ENCODE assay signal across 8 cellular contexts in genomic region chr6:7136859-7137334, GRCh38. TPM values are rescaled to one million over a fixed set of nuclear protein-coding genes. Genes with fewer than 3 reads are reported as not detected.
DNase-seq lines count a peak whose midpoint lies in the region; ATAC-seq and TF ChIP-seq lines count a peak whose summit lies in the region.

No MANE protein-coding gene starts in this region.

- peaks cover 86% of the 10 kb centered on the region for H3K79me2 ChIP-seq in ACC112 (ENCODE audit: control insufficient read depth, insufficient read depth, low read length, unreplicated experiment)
- peaks cover 91% of the 10 kb centered on the region for H3K79me2 ChIP-seq in osteoblast (ENCODE audit: insufficient read depth, low read length)

- intact Hi-C loops in adrenal gland (cut with DNase I) = no loop called here

- 62 to 84% (median 70%) methylated on average over 7 to 8 of the region's 8 CpGs for WGBS in adrenal gland, 4 donors

- peak overlapping the region; percentile 73 for H3K4me2 ChIP-seq in osteoblast (ENCODE audit: insufficient read depth, low read length)

- peak; percentile 48 for ATAC-seq in HG03342 (IDR thresholded peaks at IDR 0.05; ENCODE audit: unreplicated experiment)

- H3K27me3 ChIP-seq in ACC112 (ENCODE audit: insufficient read depth, low read length) (no peaks in the 10 kb centered on the region), adrenal gland (no peaks in the 10 kb centered on the region), osteoblast (ENCODE audit: insufficient read depth, low read length) (no peaks in the 10 kb centered on the region)

- H4K20me1 ChIP-seq in osteoblast (ENCODE audit: insufficient read depth, low read length) = peaks cover 33% of the 10 kb centered on the region

- peak in 1 of 7 donors; percentile 16 for DNase-seq in adrenal gland
- no peak for DNase-seq in osteoblast (ENCODE audit: insufficient read length, low spot score, missing footprints)
- DNase-seq in stimulated activated CD4-positive, alpha-beta T cell treated with anti-CD3 and anti-CD28 coated beads, Interleukin-1b, Interleukin-23, amount 100 ng/mL, for 48 hours = no peak
- no peak for DNase-seq in stimulated activated CD4-positive, alpha-beta T cell treated with anti-CD3 and anti-CD28 coated beads, Interleukin-12 subunit alpha, Interleukin-12 subunit beta, amount 100 ng/mL, for 4 hours
- no peak for DNase-seq in NCI-H1048 (lab: John Stamatoyannopoulos, UW)

- no peaks in the 10 kb centered on the region for H3K36me3 ChIP-seq in ACC112 (ENCODE audit: insufficient read depth, low read length)
- no peaks in the 10 kb centered on the region for H3K36me3 ChIP-seq in adrenal gland (replicated peaks in 1 of 2)
- no peaks in the 10 kb centered on the region for H3K36me3 ChIP-seq in osteoblast (ENCODE audit: insufficient read depth, low read length)

- TF ChIP-seq POLR2A in GM19193 (IDR thresholded peaks at IDR 0.05; ENCODE audit: extremely low read depth, insufficient read depth, insufficient read length) (peak; percentile 4), adrenal gland (IDR thresholded peaks at IDR 0.05) (no peak)

- peak overlapping the region; percentile 59; the same call in 1 of the 2 replicates for H3K4me3 ChIP-seq in ACC112 (ENCODE audit: low read depth, low read length)
- no peak overlapping the region for H3K4me3 ChIP-seq in adrenal gland
- no peak overlapping the region for H3K4me3 ChIP-seq in osteoblast (ENCODE audit: insufficient read depth, low read length)

- H2AFZ ChIP-seq in ACC112 (ENCODE audit: low read length, unreplicated experiment) (peak overlapping the region; percentile 40), osteoblast (ENCODE audit: low read length) (no peak overlapping the region)

- TF ChIP-seq CTCF in adrenal gland (IDR thresholded peaks at IDR 0.05) (no peak), osteoblast (IDR thresholded peaks at IDR 0.05; ENCODE audit: extremely low read depth, low read depth, low read length) (no peak)

- no peaks in the 10 kb centered on the region for H3K9me3 ChIP-seq in adrenal gland (replicated peaks in 1 of 3)
- H3K9me3 ChIP-seq in osteoblast (ENCODE audit: low read depth, low read length) = no peaks in the 10 kb centered on the region

- H3K4me1 ChIP-seq in ACC112 (ENCODE audit: control insufficient read depth, insufficient read depth, low read length, unreplicated experiment) (peaks cover 40% of the 10 kb centered on the region), adrenal gland (replicated peaks in 1 of 2) (peaks cover 22 to 61% of the 10 kb centered on the region in 2 donors), osteoblast (ENCODE audit: insufficient read depth, low read length) (peaks cover 21% of the 10 kb centered on the region)

- H3K27ac ChIP-seq in ACC112 (ENCODE audit: low read depth, low read length) (peak overlapping the region; percentile 55), adrenal gland (peak overlapping the region in 3 of 5 donors; percentile 65 to 82 (median 79)), osteoblast (ENCODE audit: low read depth, low read length) (peak overlapping the region; percentile 77)

RNA-seq across cellular contexts. Expression of gene RREB1, which starts 29.1 kb away (rescaled TPM):
- total RNA-seq in adrenal gland = 10 to 100 TPM; 45.9 to 79.5 (median 58.3) TPM
- 10 to 100 TPM in 2 of 3 donors, 1 to 10 TPM in 1; 8.0 to 24.2 (median 20.6) TPM for polyA plus RNA-seq in adrenal gland
- 25.9 and 29.3 TPM in 2 replicates for total RNA-seq in osteoblast
